12 cellular contexts compared by ENCODE assay signal in genomic region chr16:75099075-75099667, GRCh38. TPM values are rescaled to one million over a fixed set of nuclear protein-coding genes. Genes with fewer than 3 reads are reported as not detected.
A peak's percentile ranks its signal among the peaks of the same experiment; 100 is the strongest.
DNase-seq lines count a peak whose midpoint lies in the region; FAIRE-seq and TF ChIP-seq lines count a peak whose summit lies in the region.
"Had no signal": no experiment of that assay in that cellular context is flagged by ENCODE, and none has a peak within 500 bp of the region (broad histone marks: within the 10 kb centered on the region; RNA-seq: fewer than 3 reads in every experiment).

No MANE protein-coding gene starts in this region.

- no peak for TF ChIP-seq CTCF in kidney (IDR thresholded peaks at IDR 0.05; ENCODE audit: borderline replicate concordance, extremely low read depth, insufficient read depth)
- TF ChIP-seq CTCF in thyroid gland (IDR thresholded peaks at IDR 0.05): no peak
- no peak for TF ChIP-seq CTCF in PC-9 (conservative IDR thresholded peaks at IDR 0.05)

- BruUV-seq in PC-9 (replicated peaks; lab: Mats Ljungman, UMichigan): no TSS peak

- H3K4me1 ChIP-seq in kidney (ENCODE audit: control insufficient read depth in 1 of 2, insufficient read depth in 1 of 2, low read depth in 1 of 2, low read length in 2 of 2): peaks cover 13 to 21% of the 10 kb centered on the region in 2 donors
- H3K4me1 ChIP-seq in thyroid gland: peaks cover 41 to 53% of the 10 kb centered on the region in 2 donors
- H3K4me1 ChIP-seq in PC-9 (replicated peaks; ENCODE audit: insufficient read depth): peaks cover 27% of the 10 kb centered on the region

- CTCF ChIA-PET in activated naive CD4-positive, alpha-beta T cell treated with anti-CD3 and anti-CD28 coated beads, Interleukin-2, amount 10 ng/mL, durations not matched to agents 7 days and 5 days (lab: Charles Lee): interaction anchor here (0.6 to 5.7 kb wide), 10 partner anchors 9 to 107 kb away, joined by 3 to 52 read pairs (median 4); partner anchors contain the start of gene ZNRF1
- CTCF ChIA-PET in activated CD4-positive, alpha-beta memory T cell treated with anti-CD3 and anti-CD28 coated beads, Interleukin-2, amount 10 ng/mL, durations not matched to agents 7 days and 5 days (lab: Charles Lee): interaction anchor here (0.7 to 5.6 kb wide), 6 partner anchors 11 to 101 kb away, joined by 3 to 59 read pairs (median 4); partner anchors contain the start of gene ZNRF1
- CTCF ChIA-PET in PC-9 (lab: Charles Lee): no interaction called here

- DNase-seq in activated naive CD4-positive, alpha-beta T cell treated with anti-CD3 and anti-CD28 coated beads, Interleukin-2, amount 10 ng/mL, durations not matched to agents 7 days and 5 days: no peak
- DNase-seq in activated naive CD4-positive, alpha-beta T cell treated with anti-CD3 and anti-CD28 coated beads, Interleukin-2, amount 50 U/mL, for 16 hours: no peak
- DNase-seq in activated CD4-positive, alpha-beta memory T cell treated with anti-CD3 and anti-CD28 coated beads, Interleukin-2, amount 10 ng/mL, durations not matched to agents 7 days and 5 days: no peak
- DNase-seq in kidney (peak; percentile 52), thyroid gland (no peak), retina (no peak), PC-9 (no peak)
- DNase-seq in stimulated activated CD8-positive, alpha-beta memory T cell treated with anti-CD3 and anti-CD28 coated beads, Interleukin-4, amount 100 ng/mL, for 48 hours: no peak
- DNase-seq: RPMI8226, testis had no signal

- peaks cover 2% of the 10 kb centered on the region for H3K9me3 Mint-ChIP-seq in activated naive CD4-positive, alpha-beta T cell treated with anti-CD3 and anti-CD28 coated beads, Interleukin-2, amount 10 ng/mL, durations not matched to agents 7 days and 5 days
- no peaks in the 10 kb centered on the region for H3K9me3 Mint-ChIP-seq in activated CD4-positive, alpha-beta memory T cell treated with anti-CD3 and anti-CD28 coated beads, Interleukin-2, amount 10 ng/mL, durations not matched to agents 7 days and 5 days

- no peaks in the 10 kb centered on the region for H3K9me3 ChIP-seq in kidney (ENCODE audit: control insufficient read depth in 1 of 2, low read length in 2 of 2)
- no peaks in the 10 kb centered on the region for H3K9me3 ChIP-seq in thyroid gland
- no peaks in the 10 kb centered on the region for H3K9me3 ChIP-seq in PC-9 (ENCODE audit: insufficient read depth, low read depth)
- H3K9me3 ChIP-seq: testis had no signal

- no peak overlapping the region for H3K4me2 ChIP-seq in PC-9

- H3K36me3 ChIP-seq in kidney (ENCODE audit: control insufficient read depth in 1 of 2, insufficient read depth in 2 of 2, low read length in 2 of 2): peaks cover 0 to 4% of the 10 kb centered on the region in 2 donors
- H3K36me3 ChIP-seq in thyroid gland: no peaks in the 10 kb centered on the region
- H3K36me3 ChIP-seq in PC-9 (ENCODE audit: low read depth): no peaks in the 10 kb centered on the region

- no peak overlapping the region for H3K9ac ChIP-seq in kidney (ENCODE audit: low read length in 2 of 2)

- intact Hi-C loops in kidney (cut with DNase I): no loop called here
- intact Hi-C loops in thyroid gland (cut with DNase I): no loop called here
- intact Hi-C loops in PC-9 (cut with micrococcal nuclease; ENCODE audit: unreplicated experiment): no loop called here

- H4K20me1 ChIP-seq in PC-9 (ENCODE audit: insufficient read depth): no peaks in the 10 kb centered on the region

- H3K4me3 ChIP-seq in kidney (ENCODE audit: low read length in 2 of 2) (no peak overlapping the region), thyroid gland (replicated peaks in 1 of 3) (no peak overlapping the region), PC-9 (no peak overlapping the region)
- H3K4me3 ChIP-seq: testis had no signal

- peaks cover 3% of the 10 kb centered on the region for H3K36me3 Mint-ChIP-seq in activated naive CD4-positive, alpha-beta T cell treated with anti-CD3 and anti-CD28 coated beads, Interleukin-2, amount 10 ng/mL, durations not matched to agents 7 days and 5 days
- H3K36me3 Mint-ChIP-seq in activated CD4-positive, alpha-beta memory T cell treated with anti-CD3 and anti-CD28 coated beads, Interleukin-2, amount 10 ng/mL, durations not matched to agents 7 days and 5 days (ENCODE audit: low read depth): peaks cover 9% of the 10 kb centered on the region

- peaks cover 44% of the 10 kb centered on the region for H3K4me1 Mint-ChIP-seq in activated naive CD4-positive, alpha-beta T cell treated with anti-CD3 and anti-CD28 coated beads, Interleukin-2, amount 10 ng/mL, durations not matched to agents 7 days and 5 days
- H3K4me1 Mint-ChIP-seq in activated CD4-positive, alpha-beta memory T cell treated with anti-CD3 and anti-CD28 coated beads, Interleukin-2, amount 10 ng/mL, durations not matched to agents 7 days and 5 days: peaks cover 54% of the 10 kb centered on the region

- POLR2A ChIA-PET in activated CD4-positive, alpha-beta memory T cell treated with anti-CD3 and anti-CD28 coated beads, Interleukin-2, amount 10 ng/mL, durations not matched to agents 7 days and 5 days (lab: Charles Lee): interaction anchor here (0.9 to 6.2 kb wide), 6 partner anchors 10 to 114 kb away, joined by 4 to 71 read pairs (median 8); partner anchors contain the start of genes WDR59 and ZNRF1
- POLR2A ChIA-PET in PC-9 (lab: Charles Lee; ENCODE audit: unreplicated experiment): no interaction called here

- H3K9me2 ChIP-seq in PC-9 (ENCODE audit: insufficient read depth): no peaks in the 10 kb centered on the region

- 65 to 66% methylated on average over 8 of the region's 8 CpGs for WGBS in thyroid gland, 2 donors

- no peak for FAIRE-seq in kidney (lab: Jason Lieb, UNC)
- FAIRE-seq: endometrium had no signal

- H3K27me3 ChIP-seq in thyroid gland: no peaks in the 10 kb centered on the region
- no peaks in the 10 kb centered on the region for H3K27me3 ChIP-seq in PC-9 (ENCODE audit: insufficient read depth, low read depth)
- H3K27me3 ChIP-seq: testis had no signal

- peaks cover 44% of the 10 kb centered on the region for H3K79me2 ChIP-seq in PC-9 (ENCODE audit: low read depth)

- H3K4me3 Mint-ChIP-seq in activated naive CD4-positive, alpha-beta T cell treated with anti-CD3 and anti-CD28 coated beads, Interleukin-2, amount 10 ng/mL, durations not matched to agents 7 days and 5 days: no peak overlapping the region
- H3K4me3 Mint-ChIP-seq in activated CD4-positive, alpha-beta memory T cell treated with anti-CD3 and anti-CD28 coated beads, Interleukin-2, amount 10 ng/mL, durations not matched to agents 7 days and 5 days: no peak overlapping the region

- peaks cover 7% of the 10 kb centered on the region; the same call in 1 of the 2 replicates for H3F3A ChIP-seq in PC-9 (ENCODE audit: insufficient read depth, low read depth)

- peak overlapping the region; percentile 82 for H3K27ac Mint-ChIP-seq in activated naive CD4-positive, alpha-beta T cell treated with anti-CD3 and anti-CD28 coated beads, Interleukin-2, amount 10 ng/mL, durations not matched to agents 7 days and 5 days
- H3K27ac Mint-ChIP-seq in activated CD4-positive, alpha-beta memory T cell treated with anti-CD3 and anti-CD28 coated beads, Interleukin-2, amount 10 ng/mL, durations not matched to agents 7 days and 5 days: peak overlapping the region; percentile 84

- no peak overlapping the region for H2AFZ ChIP-seq in PC-9

- H3K27me3 Mint-ChIP-seq in activated naive CD4-positive, alpha-beta T cell treated with anti-CD3 and anti-CD28 coated beads, Interleukin-2, amount 10 ng/mL, durations not matched to agents 7 days and 5 days: peaks cover 4% of the 10 kb centered on the region
- no peaks in the 10 kb centered on the region for H3K27me3 Mint-ChIP-seq in activated CD4-positive, alpha-beta memory T cell treated with anti-CD3 and anti-CD28 coated beads, Interleukin-2, amount 10 ng/mL, durations not matched to agents 7 days and 5 days

- H3K27ac ChIP-seq in kidney (ENCODE audit: low read depth in 2 of 2, low read length in 2 of 2) (peak overlapping the region in 1 of 2 donors; percentile 61), thyroid gland (peak overlapping the region; percentile 71 to 86 (median 82)), PC-9 (no peak overlapping the region)
- H3K27ac ChIP-seq: testis had no signal

- TF ChIP-seq POLR2A in thyroid gland (IDR thresholded peaks at IDR 0.05): no peak

RNA-seq across cellular contexts. Expression of gene LDHD, which starts 17.4 kb away (rescaled TPM):
- total RNA-seq in activated CD4-positive, alpha-beta memory T cell treated with anti-CD3 and anti-CD28 coated beads, Interleukin-2, amount 10 ng/mL, durations not matched to agents 7 days and 5 days: under 1 TPM; 0.18 to 0.28 TPM
- total RNA-seq in kidney (14.7 TPM), thyroid gland (10 to 100 TPM; 10.2 to 41.3 (median 26.3) TPM), PC-9 (2021) (1.1 and 1.3 TPM in 2 replicates)
- 73.3 TPM for polyA plus RNA-seq in kidney (ENCODE audit: insufficient read depth, low read depth, low replicate concordance)
- polyA plus RNA-seq: neural cell had no signal

RNA-seq across cellular contexts. Expression of gene ZFP1, which starts 49.2 kb away (rescaled TPM):
- total RNA-seq in activated CD4-positive, alpha-beta memory T cell treated with anti-CD3 and anti-CD28 coated beads, Interleukin-2, amount 10 ng/mL, durations not matched to agents 7 days and 5 days: 10 to 100 TPM; 10.8 to 13.3 TPM
- total RNA-seq in kidney: 9.2 TPM
- 4.6 TPM for polyA plus RNA-seq in kidney (ENCODE audit: insufficient read depth, low read depth, low replicate concordance)
- 10 to 100 TPM; 16.8 to 43.3 (median 21.1) TPM for total RNA-seq in thyroid gland
- 10.9 and 16.9 TPM in 2 replicates for total RNA-seq in PC-9 (2021)
